ENCODE assay signal across 9 cellular contexts in the genomic region with DNA sequence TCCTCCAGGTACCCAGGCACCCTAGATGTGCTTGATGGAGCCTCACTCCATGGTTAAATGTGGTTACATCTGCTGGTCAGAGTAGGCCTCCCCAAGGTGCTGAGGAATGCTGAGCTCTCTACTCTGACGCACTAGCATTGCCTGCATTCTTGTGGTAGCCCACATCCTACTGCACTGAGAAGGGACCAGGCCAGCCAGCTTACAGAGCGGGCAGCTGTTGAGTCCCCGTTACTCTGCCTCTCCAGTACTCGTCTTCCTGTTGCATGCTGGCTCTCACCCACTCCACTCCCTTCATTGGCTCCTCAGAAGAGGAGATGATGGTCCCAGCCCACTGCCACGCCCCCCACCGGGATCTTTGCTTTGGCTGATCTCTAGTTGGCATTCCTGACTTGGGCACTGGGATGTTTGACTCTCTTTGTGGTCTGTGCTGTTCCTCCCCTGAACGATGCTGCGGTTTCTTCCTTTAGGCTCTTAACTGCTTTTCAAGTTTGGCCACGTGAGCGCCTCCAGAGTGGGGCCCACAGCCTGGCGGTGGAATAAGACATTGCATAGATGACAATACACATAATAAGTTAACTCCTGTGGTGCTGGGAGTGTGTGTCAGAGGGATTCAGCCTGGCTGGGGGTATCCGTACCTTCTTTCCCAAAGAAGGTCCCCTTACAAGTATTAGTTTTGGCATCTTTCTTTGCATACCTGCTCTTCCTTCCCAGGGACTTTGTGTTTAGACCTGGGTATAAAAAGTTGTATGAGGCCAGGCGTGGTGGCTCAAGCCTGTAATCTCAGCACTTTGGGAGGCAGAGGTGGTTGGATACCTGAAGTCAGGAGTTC. TPM values are rescaled to one million over a fixed set of nuclear protein-coding genes. Genes with fewer than 3 reads are reported as not detected.
DNase-seq lines count a peak whose midpoint lies in the region; ATAC-seq, FAIRE-seq and TF ChIP-seq lines count a peak whose summit lies in the region.
"Had no signal": no experiment of that assay in that cellular context is flagged by ENCODE, and none has a peak within 500 bp of the region (broad histone marks: within the 10 kb centered on the region; RNA-seq: fewer than 3 reads in every experiment).

No MANE protein-coding gene starts in this region.

- H3K4me3 ChIP-seq in SJCRH30 (peak overlapping the region; percentile 5; the same call in 1 of the 2 replicates), kidney (ENCODE audit: low read length in 2 of 2) (no peak overlapping the region)

- H3K27me3 Mint-ChIP-seq in progenitor cell of endocrine pancreas: peaks cover 3% of the 10 kb centered on the region

- H3K4me1 Mint-ChIP-seq in progenitor cell of endocrine pancreas (ENCODE audit: low read depth): no peaks in the 10 kb centered on the region

- no peak overlapping the region for H3K9ac ChIP-seq in kidney (ENCODE audit: low read length in 2 of 2)

- intact Hi-C loops in kidney (cut with DNase I): no loop called here

- no peak overlapping the region for H3K4me3 Mint-ChIP-seq in progenitor cell of endocrine pancreas (ENCODE audit: low read depth)

- H3K9me3 Mint-ChIP-seq in progenitor cell of endocrine pancreas (ENCODE audit: low read depth): no peaks in the 10 kb centered on the region

- peaks cover 3% of the 10 kb centered on the region; the same call in 1 of the 2 replicates for H3K36me3 ChIP-seq in SJCRH30
- peaks cover 0 to 16% of the 10 kb centered on the region in 2 donors for H3K36me3 ChIP-seq in kidney (ENCODE audit: control insufficient read depth in 1 of 2, insufficient read depth in 2 of 2, low read length in 2 of 2)

- no peaks in the 10 kb centered on the region for H3K36me3 Mint-ChIP-seq in progenitor cell of endocrine pancreas (ENCODE audit: insufficient read depth)

- no peak overlapping the region for H3K27ac Mint-ChIP-seq in progenitor cell of endocrine pancreas

- TF ChIP-seq CTCF in kidney (IDR thresholded peaks at IDR 0.05; ENCODE audit: borderline replicate concordance, extremely low read depth, insufficient read depth) (no peak), progenitor cell of endocrine pancreas (IDR thresholded peaks at IDR 0.05; ENCODE audit: unreplicated experiment) (no peak)

- H3K27ac ChIP-seq in SJCRH30: peak overlapping the region; percentile 86
- H3K27ac ChIP-seq in kidney (ENCODE audit: low read depth in 2 of 2, low read length in 2 of 2): no peak overlapping the region

- H3K4me1 ChIP-seq in SJCRH30: peaks cover 50% of the 10 kb centered on the region
- H3K4me1 ChIP-seq in kidney (ENCODE audit: control insufficient read depth in 1 of 2, insufficient read depth in 1 of 2, low read depth in 1 of 2, low read length in 2 of 2): peaks cover 0 to 2% of the 10 kb centered on the region in 2 donors

- FAIRE-seq in kidney (lab: Jason Lieb, UNC): no peak
- FAIRE-seq: colon had no signal

- DNase-seq in GM04504 (ENCODE audit: low read depth) (peak; percentile 100), SJCRH30 (peak; percentile 100), kidney (peak; percentile 69), globus pallidus (ENCODE audit: low spot score) (no peak), progenitor cell of endocrine pancreas (ENCODE audit: low spot score, unreplicated experiment) (no peak)
- peak; percentile 65 for DNase-seq in activated naive CD4-positive, alpha-beta T cell treated with Interleukin-2 at 50 U/mL for 16 hours
- peak; percentile 19 to 37 for DNase-seq in stimulated activated CD8-positive, alpha-beta memory T cell treated with anti-CD3 and anti-CD28 coated beads, Interleukin-4, amount 100 ng/mL, for 1 hour (ENCODE audit: low read depth in 2 of 2, low spot score in 1 of 2)

- H3K27me3 ChIP-seq in SJCRH30: no peaks in the 10 kb centered on the region

- H3K9me3 ChIP-seq in SJCRH30 (replicated peaks) (no peaks in the 10 kb centered on the region), kidney (ENCODE audit: control insufficient read depth in 1 of 2, low read length in 2 of 2) (no peaks in the 10 kb centered on the region)

- ATAC-seq in HG02973 (IDR thresholded peaks at IDR 0.05; ENCODE audit: unreplicated experiment): peak; percentile 92

RNA-seq across cellular contexts. Expression of gene AZIN2, which starts 18.6 kb away (rescaled TPM):
- 8.4 and 8.8 TPM in 2 replicates for total RNA-seq in SJCRH30 (2014; rRNA removed; shearing (Covaris generic))
- 4.9 TPM for total RNA-seq in kidney
- polyA plus RNA-seq in kidney (ENCODE audit: insufficient read depth, low read depth, low replicate concordance): 7.5 TPM
- 4.8 and 5.2 TPM in 2 replicates for total RNA-seq in progenitor cell of endocrine pancreas

Comparison
In these comparisons a context has a peak if more than half of its experiments do, and no peak if none do; other contexts are left out.
1. DNase-seq: peak in GM04504 (single experiment), SJCRH30 (2 of 2), activated naive CD4-positive, alpha-beta T cell treated with Interleukin-2 at 50 U/mL for 16 hours (single experiment), kidney (single experiment) and stimulated activated CD8-positive, alpha-beta memory T cell treated with anti-CD3 and anti-CD28 coated beads, Interleukin-4, amount 100 ng/mL, for 1 hour (2 of 2); none in globus pallidus (single experiment) and progenitor cell of endocrine pancreas (single experiment).